In the genomic region with DNA sequence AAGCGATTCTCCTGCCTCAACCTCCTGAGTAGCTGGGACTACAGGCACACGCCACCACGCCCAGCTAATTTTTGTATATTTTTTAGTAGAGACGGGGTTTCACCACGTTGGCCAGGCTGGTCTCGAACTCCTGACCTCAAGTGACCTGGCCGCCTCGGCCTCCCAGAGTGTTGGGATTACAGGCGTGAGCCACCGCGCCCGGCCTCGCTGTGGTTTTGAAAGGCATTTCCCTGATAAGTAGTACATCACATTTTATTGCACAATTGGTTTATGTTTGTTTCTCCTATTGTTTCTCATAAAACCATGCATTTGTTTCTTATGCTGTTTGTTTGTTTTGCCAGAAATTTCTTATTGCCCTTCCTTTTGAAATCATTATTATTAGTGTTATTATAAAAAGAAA, we compare ENCODE assay signal across 7 cellular contexts.
DNase-seq lines count a peak whose midpoint lies in the region; ATAC-seq, FAIRE-seq and TF ChIP-seq lines count a peak whose summit lies in the region.
"Not testable (repeated sequence)": the region's sequence is repeated elsewhere in the genome, so short reads cannot be mapped to it uniquely, and the experiment has no call there.

No MANE protein-coding gene starts in this region.

- H3K23ac ChIP-seq in trophoblast cell (ENCODE audit: low read length): not testable (repeated sequence)

- H3K79me1 ChIP-seq in trophoblast cell (ENCODE audit: low read length): not testable (repeated sequence)

- not testable (repeated sequence) for H3K4ac ChIP-seq in trophoblast cell (ENCODE audit: low read depth, low read length)

- H2AK5ac ChIP-seq in trophoblast cell (ENCODE audit: low read length): not testable (repeated sequence)

- not testable (repeated sequence) for FAIRE-seq in K562 (lab: Jason Lieb, UNC)

- not testable (repeated sequence) for H4K20me1 ChIP-seq in K562 (replicated peaks; ENCODE audit: control insufficient read depth, insufficient read depth, low read length)

- not testable (repeated sequence) for H3K9ac ChIP-seq in K562 (ENCODE audit: insufficient read depth in 1 of 2, low read depth in 2 of 2, low read length in 2 of 2); trophoblast cell (ENCODE audit: low read length)

- WGBS in K562 (ENCODE audit: insufficient coverage, low coverage, missing lambda C conversion rate): under 1% methylated on average over 13 of the region's 13 CpGs
- WGBS in trophoblast cell (ENCODE audit: extremely low coverage, insufficient coverage, insufficient read length): no CpG with 5 or more reads among the region's 13 CpGs

- H3K4me1 ChIP-seq in K562 (replicated peaks in 1 of 2; ENCODE audit: control insufficient read depth in 2 of 2, insufficient read depth in 2 of 2, low read length in 2 of 2); trophoblast cell (ENCODE audit: control insufficient read depth in 1 of 2, insufficient read depth in 2 of 2, low read length in 2 of 2): not testable (repeated sequence)

- DNase-seq in AG20443 (ENCODE audit: low spot score) (peak; percentile 32), H4 (ENCODE audit: low spot score) (peak; percentile 60), NCI-H226 (peak; percentile 22), fibroblast of mammary gland (ENCODE audit: low read depth) (peak; percentile 7), left ventricle myocardium superior (peak; percentile 40), trophoblast cell (peak; percentile 26 to 27)
- DNase-seq in K562 (ENCODE audit: extremely low read depth in 1 of 4, low spot score in 3 of 4): not testable (repeated sequence)

- POLR2A ChIA-PET in K562 (lab: Yijun Ruan, JAX): not testable (repeated sequence)

- H3K9me1 ChIP-seq in K562 (ENCODE audit: control insufficient read depth, insufficient read depth, low read length): not testable (repeated sequence)

- H3K18ac ChIP-seq in trophoblast cell (ENCODE audit: low read length): not testable (repeated sequence)

- not testable (repeated sequence) for H2AFZ ChIP-seq in K562 (ENCODE audit: low read depth, low read length); trophoblast cell (ENCODE audit: insufficient read depth, low read length, poor library complexity)

- H4K8ac ChIP-seq in trophoblast cell (ENCODE audit: low read depth, low read length): not testable (repeated sequence)

- H3K27ac ChIP-seq in K562 (ENCODE audit: extremely low read depth, low read depth, low read length); trophoblast cell (ENCODE audit: low read depth, low read length): not testable (repeated sequence)

- H2BK5ac ChIP-seq in trophoblast cell (ENCODE audit: low read depth, low read length, poor library complexity): not testable (repeated sequence)

- H4K91ac ChIP-seq in trophoblast cell (ENCODE audit: low read depth, low read length): not testable (repeated sequence)

- ATAC-seq in K562, left ventricle myocardium superior: not testable (repeated sequence)

- not testable (repeated sequence) for H3K4me2 ChIP-seq in K562 (ENCODE audit: insufficient read depth, low read length); trophoblast cell (ENCODE audit: low read length)

- TF ChIP-seq EP300 in K562 (IDR thresholded peaks at IDR 0.05; ENCODE audit: low read length): not testable (repeated sequence)

- not testable (repeated sequence) for TF ChIP-seq RAD21 in K562 (CRISPR knock-in tag; conservative IDR thresholded peaks at IDR 0.05 in 1 of 2, IDR thresholded peaks at IDR 0.05 in 1 of 2)

- intact Hi-C loops in K562 (cut with micrococcal nuclease); left ventricle myocardium superior (cut with micrococcal nuclease): not testable (repeated sequence)

- not testable (repeated sequence) for TF ChIP-seq CTCF in K562 (IDR thresholded peaks at IDR 0.05 in 2 of 3, conservative IDR thresholded peaks at IDR 0.05 in 1 of 3; ENCODE audit: insufficient read depth in 2 of 3, low read depth in 1 of 3, low read length in 3 of 3); fibroblast of mammary gland (conservative IDR thresholded peaks at IDR 0.05; ENCODE audit: control insufficient read depth, insufficient read depth, low read depth, low read length)

- in situ Hi-C loops in K562 (cut with MboI): not testable (repeated sequence)

- not testable (repeated sequence) for H2BK12ac ChIP-seq in trophoblast cell (ENCODE audit: low read length)

- not testable (repeated sequence) for H3K27me3 ChIP-seq in K562 (ENCODE audit: control insufficient read depth in 2 of 2, insufficient read depth in 2 of 2, low read length in 2 of 2); trophoblast cell (ENCODE audit: insufficient read depth, low read length)

- not testable (repeated sequence) for BruUV-seq in K562 (replicated peaks; lab: Mats Ljungman, UMichigan)

- H2BK120ac ChIP-seq in trophoblast cell (ENCODE audit: insufficient read depth, low read length, poor library complexity): not testable (repeated sequence)

- H3K4me3 ChIP-seq in K562; fibroblast of mammary gland (ENCODE audit: control insufficient read depth, low read depth, low read length); trophoblast cell (ENCODE audit: low read depth, low read length): not testable (repeated sequence)

- not testable (repeated sequence) for H3K36me3 ChIP-seq in K562 (ENCODE audit: control insufficient read depth, insufficient read depth, low read length); trophoblast cell (ENCODE audit: control insufficient read depth in 1 of 2, insufficient read depth in 2 of 2, low read length in 2 of 2)

- H4K12ac ChIP-seq in trophoblast cell (ENCODE audit: low read depth, low read length): not testable (repeated sequence)

- H3K14ac ChIP-seq in trophoblast cell (ENCODE audit: low read length): not testable (repeated sequence)

- not testable (repeated sequence) for H3K9me3 ChIP-seq in K562 (replicated peaks; ENCODE audit: control insufficient read depth, insufficient read depth, low read depth, low read length); trophoblast cell (ENCODE audit: insufficient read depth, low read depth, low read length)

- CTCF ChIA-PET in K562 (lab: Yijun Ruan, JAX; ENCODE audit: low intra/inter-chr PET ratio): not testable (repeated sequence)

- H3K79me2 ChIP-seq in K562 (ENCODE audit: control insufficient read depth, insufficient read depth, low read length); trophoblast cell (ENCODE audit: control insufficient read depth, insufficient read depth, low read length, poor library complexity): not testable (repeated sequence)

- TF ChIP-seq POLR2A in K562 (conservative IDR thresholded peaks at IDR 0.05): not testable (repeated sequence)

TF ChIP-seq in K562, 482 proteins besides CTCF, POLR2A, EP300 and RAD21:
- not testable (repeated sequence) for TF ChIP-seq CEBPG (CRISPR knock-in tag; IDR thresholded peaks at IDR 0.05)
- peak in 1 of 2 experiments; percentile 25; a peak in 1 of 4 replicates for TF ChIP-seq CEBPG (tag; conservative IDR thresholded peaks at IDR 0.05 in 1 of 2, IDR thresholded peaks at IDR 0.05 in 1 of 2)
- peak; percentile 61 for TF ChIP-seq CEBPB (tag; IDR thresholded peaks at IDR 0.05)
